ENCODE assay signal across 20 cellular contexts in the genomic region with DNA sequence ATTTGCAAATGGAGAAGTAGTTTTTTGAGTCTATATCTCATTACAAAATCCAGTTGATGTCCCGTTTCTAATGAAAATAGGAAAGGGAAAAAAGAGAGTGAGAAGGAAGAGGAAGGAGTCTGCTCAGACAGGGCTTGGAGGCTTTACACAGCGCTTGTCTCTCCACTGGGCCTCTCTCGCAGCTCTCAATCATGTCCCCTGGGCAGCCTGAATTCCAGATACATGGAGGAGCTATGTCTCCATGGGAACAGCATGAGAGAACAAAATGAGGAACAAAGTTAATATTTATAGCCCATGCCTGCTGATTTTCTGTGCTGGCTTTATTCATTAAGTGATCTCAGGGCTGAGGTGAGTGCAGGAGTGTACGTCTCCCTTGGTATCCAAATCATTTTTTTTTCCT. TPM values are rescaled to one million over a fixed set of nuclear protein-coding genes. Genes with fewer than 3 reads are reported as not detected.
DNase-seq lines count a peak whose midpoint lies in the region; TF ChIP-seq lines count a peak whose summit lies in the region.
"Had no signal": no experiment of that assay in that cellular context is flagged by ENCODE, and none has a peak within 500 bp of the region (broad histone marks: within the 10 kb centered on the region; RNA-seq: fewer than 3 reads in every experiment).

No MANE protein-coding gene starts in this region.

- H3K27ac Mint-ChIP-seq in glutamatergic neuron (ENCODE audit: unreplicated experiment) = no peak overlapping the region
- H3K27ac Mint-ChIP-seq: activated CD8-positive, alpha-beta T cell treated with anti-CD3 and anti-CD28 coated beads, Interleukin-2, amount 10 ng/mL, durations not matched to agents 7 days and 5 days; activated naive CD8-positive, alpha-beta T cell treated with anti-CD3 and anti-CD28 coated beads for 36 hours had no signal

- no peak for TF ChIP-seq CTCF in glutamatergic neuron (IDR thresholded peaks at IDR 0.05; ENCODE audit: partially characterized antibody, unreplicated experiment)
- TF ChIP-seq CTCF in tibial artery (IDR thresholded peaks at IDR 0.05) = no peak

- H3K18ac ChIP-seq in neuronal stem cell (ENCODE audit: low read length) = no peak overlapping the region

- H3K27me3 ChIP-seq in neuronal stem cell (ENCODE audit: control insufficient read depth in 3 of 3, insufficient read depth in 3 of 3, low read depth in 1 of 3, low read length in 3 of 3) (no peaks in the 10 kb centered on the region), tibial artery (no peaks in the 10 kb centered on the region)
- H3K27me3 ChIP-seq: BLaER1 treated with 17β-estradiol and CSF1 and Interleukin-3, amounts not matched to agents 10 nM and 100 nM; left lung; transverse colon had no signal

- no peak overlapping the region for H3K23ac ChIP-seq in neuronal stem cell (ENCODE audit: low read depth, low read length, poor library complexity)

- no CpG with 5 or more reads among the region's 4 CpGs for WGBS in neuronal stem cell (ENCODE audit: extremely low coverage in 2 of 2, insufficient read length in 2 of 2, insufficient replicate concordance in 1 of 2), 2 donors

- peaks cover 3% of the 10 kb centered on the region for H3K27me3 Mint-ChIP-seq in glutamatergic neuron (ENCODE audit: unreplicated experiment)
- H3K27me3 Mint-ChIP-seq: activated naive CD8-positive, alpha-beta T cell treated with anti-CD3 and anti-CD28 coated beads for 36 hours had no signal

- H3K4ac ChIP-seq in neuronal stem cell (ENCODE audit: low read length) = no peak overlapping the region

- no peak overlapping the region for H2BK12ac ChIP-seq in neuronal stem cell (ENCODE audit: low read length)

- H3K4me1 ChIP-seq in neuronal stem cell (ENCODE audit: control insufficient read depth in 2 of 2, insufficient read depth in 1 of 2, low read depth in 1 of 2, low read length in 2 of 2) (peaks cover 2 to 23% of the 10 kb centered on the region in 2 donors), tibial artery (no peaks in the 10 kb centered on the region)
- H3K4me1 ChIP-seq: left lung had no signal

- H3K4me2 ChIP-seq in neuronal stem cell (ENCODE audit: insufficient read depth, low read length, poor library complexity, severe bottlenecking) = no peak overlapping the region

- H3K9me3 ChIP-seq in neuronal stem cell (replicated peaks in 1 of 2; ENCODE audit: control insufficient read depth in 2 of 2, insufficient read depth in 1 of 2, low read depth in 1 of 2, low read length in 2 of 2) (no peaks in the 10 kb centered on the region), tibial artery (no peaks in the 10 kb centered on the region)
- H3K9me3 ChIP-seq: BLaER1 treated with 17β-estradiol and CSF1 and Interleukin-3, amounts not matched to agents 10 nM and 100 nM; left lung; transverse colon had no signal

- H2AFZ ChIP-seq in neuronal stem cell (ENCODE audit: low read length) = peak overlapping the region; percentile 86

- H4K8ac ChIP-seq in neuronal stem cell (ENCODE audit: low read depth, low read length) = no peak overlapping the region

- H2BK5ac ChIP-seq in neuronal stem cell (ENCODE audit: low read length) = no peak overlapping the region

- H3K9me3 Mint-ChIP-seq in glutamatergic neuron (ENCODE audit: unreplicated experiment) = no peaks in the 10 kb centered on the region
- H3K9me3 Mint-ChIP-seq: activated naive CD8-positive, alpha-beta T cell treated with anti-CD3 and anti-CD28 coated beads for 36 hours had no signal

- no peak overlapping the region for H2BK15ac ChIP-seq in neuronal stem cell (ENCODE audit: low read length)

- H3K27ac ChIP-seq in neuronal stem cell (replicated peaks; ENCODE audit: low read length) = no peak overlapping the region
- H3K27ac ChIP-seq in tibial artery = no peak overlapping the region
- H3K27ac ChIP-seq: 22Rv1; BLaER1 treated with 17β-estradiol and CSF1 and Interleukin-3, amounts not matched to agents 10 nM and 100 nM; left lung; transverse colon had no signal

- H2AK5ac ChIP-seq in neuronal stem cell (ENCODE audit: low read depth, low read length) = no peak overlapping the region

- no peaks in the 10 kb centered on the region for H3K79me1 ChIP-seq in neuronal stem cell (ENCODE audit: low read depth, low read length)

- peak; percentile 31 for DNase-seq in DMS153 (lab: John Stamatoyannopoulos, UW)
- DNase-seq in DMS153 treated with DMSO at 0.1 percent for 48 hours (lab: John Stamatoyannopoulos, UW; ENCODE audit: unreplicated experiment) = no peak
- peak; percentile 27 for DNase-seq in SHP77 treated with DMSO at 0.1 percent for 48 hours (lab: John Stamatoyannopoulos, UW)
- DNase-seq in glutamatergic neuron = peak; percentile 44
- no peak for DNase-seq in neuronal stem cell (ENCODE audit: low spot score)
- DNase-seq in superior temporal gyrus (ENCODE audit: extremely low spot score) = no peak
- DNase-seq in tibial artery = no peak
- DNase-seq in activated T-cell treated with anti-CD3 and anti-CD28 coated beads for 4 hours = no peak
- DNase-seq: activated CD8-positive, alpha-beta T cell treated with anti-CD3 and anti-CD28 coated beads, Interleukin-2, amount 10 ng/mL, durations not matched to agents 7 days and 5 days; activated naive CD8-positive, alpha-beta T cell treated with anti-CD3 and anti-CD28 coated beads for 36 hours; effector memory CD4-positive, alpha-beta T cell; GOT3; left lung; NCI-H2081; NCI-H69; RPMI8226; SW 1271; transverse colon had no signal

- peaks cover 4% of the 10 kb centered on the region for H3K4me1 Mint-ChIP-seq in glutamatergic neuron (ENCODE audit: low read depth, unreplicated experiment)
- H3K4me1 Mint-ChIP-seq: activated naive CD8-positive, alpha-beta T cell treated with anti-CD3 and anti-CD28 coated beads for 36 hours had no signal

- intact Hi-C loops in tibial artery (cut with DNase I; ENCODE audit: low total_unique reads) = no loop called here

- H3K36me3 Mint-ChIP-seq in glutamatergic neuron (ENCODE audit: unreplicated experiment) = no peaks in the 10 kb centered on the region
- H3K36me3 Mint-ChIP-seq: activated naive CD8-positive, alpha-beta T cell treated with anti-CD3 and anti-CD28 coated beads for 36 hours had no signal

- H4K91ac ChIP-seq in neuronal stem cell (ENCODE audit: low read depth, low read length, poor library complexity) = no peak overlapping the region

- no peak overlapping the region for H3K4me3 Mint-ChIP-seq in glutamatergic neuron (ENCODE audit: unreplicated experiment)
- H3K4me3 Mint-ChIP-seq: activated CD8-positive, alpha-beta T cell treated with anti-CD3 and anti-CD28 coated beads, Interleukin-2, amount 10 ng/mL, durations not matched to agents 7 days and 5 days; activated naive CD8-positive, alpha-beta T cell treated with anti-CD3 and anti-CD28 coated beads for 36 hours had no signal

- no peak overlapping the region for H3K9ac ChIP-seq in neuronal stem cell (ENCODE audit: low read depth, low read length, poor library complexity)
- H3K9ac ChIP-seq: BLaER1 treated with 17β-estradiol and CSF1 and Interleukin-3, amounts not matched to agents 10 nM and 100 nM had no signal

- no peak overlapping the region for H2BK120ac ChIP-seq in neuronal stem cell (ENCODE audit: low read depth, low read length)

- H3K4me3 ChIP-seq in neuronal stem cell (ENCODE audit: low read length in 2 of 2) = peak overlapping the region in 1 of 2 donors; percentile 12
- H3K4me3 ChIP-seq in tibial artery = no peak overlapping the region
- H3K4me3 ChIP-seq: BLaER1 treated with 17β-estradiol and CSF1 and Interleukin-3, amounts not matched to agents 10 nM and 100 nM; left lung; transverse colon had no signal

- no peak overlapping the region for H3K14ac ChIP-seq in neuronal stem cell (ENCODE audit: low read length)

- H3K36me3 ChIP-seq in neuronal stem cell (replicated peaks in 1 of 2; ENCODE audit: control insufficient read depth in 2 of 2, insufficient read depth in 2 of 2, low read length in 2 of 2) (no peaks in the 10 kb centered on the region), tibial artery (no peaks in the 10 kb centered on the region)
- H3K36me3 ChIP-seq: BLaER1 treated with 17β-estradiol and CSF1 and Interleukin-3, amounts not matched to agents 10 nM and 100 nM; left lung; transverse colon had no signal

RNA-seq across cellular contexts. Expression of a gene that starts 35.3 kb away (rescaled TPM):
- total RNA-seq in glutamatergic neuron (ENCODE audit: unreplicated experiment) = 179 TPM
- polyA plus RNA-seq in neuronal stem cell (2013, experiment 1 of 2) = 90.9 TPM
- polyA plus RNA-seq in neuronal stem cell (2013, experiment 2 of 2) = 90.9 TPM

Comparison
In these comparisons a context has a peak if more than half of its experiments do, and no peak if none do; other contexts are left out.
1. DNase-seq: peak in DMS153 (single experiment), SHP77 treated with DMSO at 0.1 percent for 48 hours (single experiment) and glutamatergic neuron (single experiment); none in DMS153 treated with DMSO at 0.1 percent for 48 hours (single experiment), neuronal stem cell (single experiment), superior temporal gyrus (single experiment), tibial artery (0 of 2) and activated T-cell treated with anti-CD3 and anti-CD28 coated beads for 4 hours (single experiment).